In genomic region chr13:19633340-19634128, GRCh38 we compare ENCODE assay signal across 8 cellular contexts. TPM values are rescaled to one million over a fixed set of nuclear protein-coding genes. Genes with fewer than 3 reads are reported as not detected.
DNase-seq lines count a peak whose midpoint lies in the region; ATAC-seq lines count a peak whose summit lies in the region.

TSS of gene MPHOSPH8 (plus strand) at chr13:19633659. CDS start at chr13:19633749, 90 bp downstream.

- peak within 1 kb of the TSS; percentile 86 for H3K4me2 ChIP-seq in Karpas-422 (ENCODE audit: low read depth, low read length, poor library complexity, severe bottlenecking)

- peak; percentile 98 for ATAC-seq in GM21825 (IDR thresholded peaks at IDR 0.05; ENCODE audit: unreplicated experiment)
- peak; percentile 99 for ATAC-seq in naive thymus-derived CD4-positive, alpha-beta T cell
- ATAC-seq in stimulated activated naive B cell treated with anti-CD40 and anti-IgM and Interleukin-4, amounts not matched to agents 10 μg/mL and 1 μg/mL and 100 μg/mL, for 72 hours (replicated peaks): peak; percentile 97

- CTCF ChIA-PET in naive thymus-derived CD4-positive, alpha-beta T cell (lab: Charles Lee): interaction anchor here (0.6 to 0.8 kb wide), 2 partner anchors 68 to 230 kb away, joined by 3 read pairs; partner anchors contain the start of gene ZMYM5

- H3K4me3 ChIP-seq in Karpas-422 (ENCODE audit: low read length): peak within 1 kb of the TSS; percentile 83
- H3K4me3 ChIP-seq in naive thymus-derived CD4-positive, alpha-beta T cell (ENCODE audit: low read length): peak within 1 kb of the TSS; percentile 83

- H3K36me3 ChIP-seq in Karpas-422 (ENCODE audit: insufficient read depth, low read length): peaks cover 7% of the 10 kb centered on the region; the same call in 1 of the 2 replicates
- H3K36me3 ChIP-seq in naive thymus-derived CD4-positive, alpha-beta T cell (ENCODE audit: control insufficient read depth in 2 of 3, insufficient read depth in 3 of 3, low read length in 3 of 3): peaks cover 0 to 7% (median 0%) of the 10 kb centered on the region in 3 experiments

- H3K27me3 Mint-ChIP-seq in activated T-helper 1 cell treated with anti-CD3 and anti-CD28 coated beads, Interleukin-12 subunit alpha, Interleukin-12 subunit beta, Interleukin-2, Interleukin-4 antibody, amounts not matched to agents 30 ng/mL and 10 ng/mL and 1 ng/mL, durations not matched to agents 14 hours and 24 hours and 36 hours (ENCODE audit: insufficient read depth): no peaks in the 10 kb centered on the region
- H3K27me3 Mint-ChIP-seq in naive thymus-derived CD4-positive, alpha-beta T cell: peaks cover 0 to 3% (median 0%) of the 10 kb centered on the region in 5 donors
- H3K27me3 Mint-ChIP-seq in stimulated activated naive B cell treated with anti-CD40 and anti-IgM and Interleukin-4, amounts not matched to agents 10 μg/mL and 1 μg/mL and 100 μg/mL, for 72 hours: no peaks in the 10 kb centered on the region

- POLR2A ChIA-PET in naive thymus-derived CD4-positive, alpha-beta T cell (lab: Charles Lee): interaction anchor here (0.6 to 2.6 kb wide), 9 partner anchors 10 to 1139 kb away, joined by 3 to 33 read pairs (median 4); partner anchors contain the start of genes PSPC1 and ZMYM5

- H4K20me1 ChIP-seq in Karpas-422 (ENCODE audit: insufficient read depth, low read depth, low read length): 0 out of 2 replicates have a peak, but pooled peaks cover 3% of the 10 kb centered on the region

- peak within 1 kb of the TSS; percentile 98 for H3K4me3 Mint-ChIP-seq in activated T-helper 1 cell treated with anti-CD3 and anti-CD28 coated beads, Interleukin-12 subunit alpha, Interleukin-12 subunit beta, Interleukin-2, Interleukin-4 antibody, amounts not matched to agents 30 ng/mL and 10 ng/mL and 1 ng/mL, durations not matched to agents 14 hours and 24 hours and 36 hours
- H3K4me3 Mint-ChIP-seq in naive thymus-derived CD4-positive, alpha-beta T cell: peak within 1 kb of the TSS; percentile 96 to 100 (median 100)
- peak within 1 kb of the TSS; percentile 98 to 100 for H3K4me3 Mint-ChIP-seq in stimulated activated naive B cell treated with anti-CD40 and anti-IgM and Interleukin-4, amounts not matched to agents 10 μg/mL and 1 μg/mL and 100 μg/mL, for 72 hours

- no peak within 1 kb of the TSS for H3K27ac ChIP-seq in Karpas-422 (ENCODE audit: low read length)
- peak within 1 kb of the TSS; percentile 91 for H3K27ac ChIP-seq in naive thymus-derived CD4-positive, alpha-beta T cell (ENCODE audit: low read depth, low read length)

- intact Hi-C loops in activated T-helper 1 cell treated with anti-CD3 and anti-CD28 coated beads, Interleukin-12 subunit alpha, Interleukin-12 subunit beta, Interleukin-2, Interleukin-4 antibody, amounts not matched to agents 30 ng/mL and 10 ng/mL and 1 ng/mL, durations not matched to agents 14 hours and 24 hours and 36 hours (cut with micrococcal nuclease): loop anchor here (1.0 to 5.0 kb wide), 6 partner anchors 46 to 325 kb away; partner anchors contain the start of genes PSPC1 and ZMYM2
- intact Hi-C loops in naive thymus-derived CD4-positive, alpha-beta T cell (cut with micrococcal nuclease): loop anchor here (1.0 to 10.0 kb wide), 10 partner anchors 46 to 1971 kb away; partner anchors contain the start of genes EEF1AKMT1 (in 2 of the 2), IFT88 (in 1 of the 2), MICU2 (in 1 of the 2) and PSPC1 (in 1 of the 2)

- peaks cover 26% of the 10 kb centered on the region for H3K4me1 Mint-ChIP-seq in activated T-helper 1 cell treated with anti-CD3 and anti-CD28 coated beads, Interleukin-12 subunit alpha, Interleukin-12 subunit beta, Interleukin-2, Interleukin-4 antibody, amounts not matched to agents 30 ng/mL and 10 ng/mL and 1 ng/mL, durations not matched to agents 14 hours and 24 hours and 36 hours (ENCODE audit: low read depth)
- peaks cover 27 to 40% (median 33%) of the 10 kb centered on the region in 7 donors for H3K4me1 Mint-ChIP-seq in naive thymus-derived CD4-positive, alpha-beta T cell
- H3K4me1 Mint-ChIP-seq in stimulated activated naive B cell treated with anti-CD40 and anti-IgM and Interleukin-4, amounts not matched to agents 10 μg/mL and 1 μg/mL and 100 μg/mL, for 72 hours: peaks cover 10 to 33% of the 10 kb centered on the region in 2 donors

- peaks cover 51% of the 10 kb centered on the region for H3K79me2 ChIP-seq in Karpas-422 (ENCODE audit: low read length)

- peaks cover 19% of the 10 kb centered on the region for H3K4me1 ChIP-seq in Karpas-422 (ENCODE audit: low read length)
- peaks cover 20 to 26% of the 10 kb centered on the region in 2 donors for H3K4me1 ChIP-seq in naive thymus-derived CD4-positive, alpha-beta T cell (ENCODE audit: control insufficient read depth in 2 of 2, insufficient read depth in 2 of 2, low read length in 2 of 2)

- H3K9me3 Mint-ChIP-seq in activated T-helper 1 cell treated with anti-CD3 and anti-CD28 coated beads, Interleukin-12 subunit alpha, Interleukin-12 subunit beta, Interleukin-2, Interleukin-4 antibody, amounts not matched to agents 30 ng/mL and 10 ng/mL and 1 ng/mL, durations not matched to agents 14 hours and 24 hours and 36 hours: peaks cover 3% of the 10 kb centered on the region
- H3K9me3 Mint-ChIP-seq in naive thymus-derived CD4-positive, alpha-beta T cell: peaks cover 0 to 15% (median 5%) of the 10 kb centered on the region in 11 donors
- H3K9me3 Mint-ChIP-seq in stimulated activated naive B cell treated with anti-CD40 and anti-IgM and Interleukin-4, amounts not matched to agents 10 μg/mL and 1 μg/mL and 100 μg/mL, for 72 hours: peaks cover 2 to 4% of the 10 kb centered on the region in 2 donors

- H3K9ac ChIP-seq in Karpas-422 (ENCODE audit: low read length): peak within 1 kb of the TSS; percentile 89

- no peaks in the 10 kb centered on the region for H3K27me3 ChIP-seq in Karpas-422 (ENCODE audit: low read length)
- H3K27me3 ChIP-seq in naive thymus-derived CD4-positive, alpha-beta T cell (ENCODE audit: control insufficient read depth in 2 of 2, insufficient read depth in 2 of 2, low read length in 2 of 2): no peaks in the 10 kb centered on the region

- H3K36me3 Mint-ChIP-seq in activated T-helper 1 cell treated with anti-CD3 and anti-CD28 coated beads, Interleukin-12 subunit alpha, Interleukin-12 subunit beta, Interleukin-2, Interleukin-4 antibody, amounts not matched to agents 30 ng/mL and 10 ng/mL and 1 ng/mL, durations not matched to agents 14 hours and 24 hours and 36 hours (ENCODE audit: low read depth): peaks cover 12% of the 10 kb centered on the region
- H3K36me3 Mint-ChIP-seq in naive thymus-derived CD4-positive, alpha-beta T cell: peaks cover 5 to 13% (median 8%) of the 10 kb centered on the region in 5 donors
- peaks cover 9 to 15% of the 10 kb centered on the region in 2 donors for H3K36me3 Mint-ChIP-seq in stimulated activated naive B cell treated with anti-CD40 and anti-IgM and Interleukin-4, amounts not matched to agents 10 μg/mL and 1 μg/mL and 100 μg/mL, for 72 hours

- peak within 1 kb of the TSS; percentile 98 for H3K27ac Mint-ChIP-seq in activated T-helper 1 cell treated with anti-CD3 and anti-CD28 coated beads, Interleukin-12 subunit alpha, Interleukin-12 subunit beta, Interleukin-2, Interleukin-4 antibody, amounts not matched to agents 30 ng/mL and 10 ng/mL and 1 ng/mL, durations not matched to agents 14 hours and 24 hours and 36 hours
- peak within 1 kb of the TSS; percentile 98 to 100 (median 99) for H3K27ac Mint-ChIP-seq in naive thymus-derived CD4-positive, alpha-beta T cell
- H3K27ac Mint-ChIP-seq in stimulated activated naive B cell treated with anti-CD40 and anti-IgM and Interleukin-4, amounts not matched to agents 10 μg/mL and 1 μg/mL and 100 μg/mL, for 72 hours: peak within 1 kb of the TSS; percentile 98

- no peaks in the 10 kb centered on the region for H3K9me3 ChIP-seq in Karpas-422 (ENCODE audit: low read length)
- H3K9me3 ChIP-seq in naive thymus-derived CD4-positive, alpha-beta T cell (ENCODE audit: control insufficient read depth in 2 of 3, low read length in 3 of 3): no peaks in the 10 kb centered on the region

- peak within 1 kb of the TSS; percentile 89 for H2AFZ ChIP-seq in Karpas-422 (ENCODE audit: low read length)

- peak; percentile 71 for DNase-seq in DMS79 treated with DMSO at 0.1 percent for 48 hours (lab: John Stamatoyannopoulos, UW)
- DNase-seq in Karpas-422: peak; percentile 98
- DNase-seq in RKO (ENCODE audit: low spot score): peak; percentile 96
- peak; percentile 91 for DNase-seq in activated T-helper 1 cell treated with anti-CD3 and anti-CD28 coated beads, Interleukin-12 subunit alpha, Interleukin-12 subunit beta, Interleukin-2, Interleukin-4 antibody, amounts not matched to agents 30 ng/mL and 10 ng/mL and 1 ng/mL, durations not matched to agents 14 hours and 24 hours and 36 hours (ENCODE audit: low spot score)
- peak; percentile 98 for DNase-seq in fibroblast of gingiva (ENCODE audit: low read depth)
- DNase-seq in naive thymus-derived CD4-positive, alpha-beta T cell: peak; percentile 82 to 94 (median 92)
- peak; percentile 93 for DNase-seq in stimulated activated naive B cell treated with anti-CD40 and anti-IgM and Interleukin-4, amounts not matched to agents 10 μg/mL and 1 μg/mL and 100 μg/mL, for 72 hours

- H3K9me2 ChIP-seq in Karpas-422 (replicated peaks; ENCODE audit: insufficient read depth, low read length): no peaks in the 10 kb centered on the region

RNA-seq across cellular contexts. Expression of gene MPHOSPH8, which starts in this region (rescaled TPM):
- total RNA-seq in Karpas-422 (2014; rRNA removed; shearing (Covaris generic); ENCODE audit: low replicate concordance): 11.4 and 16.1 TPM in 2 replicates
- 42.9 and 44.3 TPM in 2 replicates for total RNA-seq in activated T-helper 1 cell treated with anti-CD3 and anti-CD28 coated beads, Interleukin-12 subunit alpha, Interleukin-12 subunit beta, Interleukin-2, Interleukin-4 antibody, amounts not matched to agents 30 ng/mL and 10 ng/mL and 1 ng/mL, durations not matched to agents 14 hours and 24 hours and 36 hours
- total RNA-seq in naive thymus-derived CD4-positive, alpha-beta T cell: 100 to 1,000 TPM in 2 of 5 experiments, 10 to 100 TPM in 3; 50.6 to 131 (median 65.6) TPM
- 10 to 100 TPM; 14.3 to 18.4 TPM for polyA plus RNA-seq in naive thymus-derived CD4-positive, alpha-beta T cell
